In the genomic region with DNA sequence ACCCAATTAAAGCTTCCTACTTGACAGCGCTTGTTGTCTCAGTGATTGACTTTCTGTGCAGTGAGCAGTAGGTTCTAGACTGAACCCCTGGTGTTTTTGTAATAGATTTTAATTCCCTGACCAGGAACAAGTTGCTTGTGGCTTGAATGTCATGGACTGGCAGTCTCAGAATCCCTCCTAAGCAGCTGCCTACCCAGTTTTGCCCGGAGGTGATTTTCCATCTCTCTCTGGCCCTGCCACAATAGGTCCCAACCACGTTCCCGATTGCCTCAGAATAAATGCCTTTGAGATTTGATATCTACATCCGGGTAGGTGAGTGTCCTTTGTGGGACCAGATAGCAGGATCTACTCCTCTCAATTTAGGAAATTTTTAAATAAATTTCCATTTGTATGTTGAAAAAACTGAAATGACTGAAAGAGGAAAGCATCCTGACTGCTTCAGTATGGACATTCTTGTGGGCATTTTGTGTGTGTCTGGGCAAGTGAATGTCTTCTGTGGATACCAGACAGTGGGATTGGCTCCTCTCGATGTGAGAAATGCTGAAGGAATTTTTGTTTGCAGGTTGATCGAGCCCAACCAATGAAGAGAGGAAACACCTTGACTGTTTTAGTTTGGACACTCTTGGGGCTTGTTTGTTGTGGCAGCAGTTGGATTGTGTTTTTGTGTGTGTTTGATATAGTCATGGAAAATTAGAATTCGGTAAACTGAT, we compare ENCODE assay signal across 1 cellular context.
TF ChIP-seq lines count a peak whose summit lies in the region.

No MANE protein-coding gene starts in this region.

TF ChIP-seq in GM23338, 12 proteins besides CTCF, POLR2A, EP300 and RAD21 (continued from another document):
- TF ChIP-seq ZNF462 (CRISPR knock-in tag; IDR thresholded peaks at IDR 0.05), result no peak
- TF ChIP-seq ZNF114 (CRISPR knock-in tag; IDR thresholded peaks at IDR 0.05), result no peak
- TF ChIP-seq ZNF331 (CRISPR knock-in tag; IDR thresholded peaks at IDR 0.05; ENCODE audit: low read depth), result no peak
- TF ChIP-seq STAT1 (IDR thresholded peaks at IDR 0.05; ENCODE audit: unreplicated experiment), result no peak
- no peak for TF ChIP-seq CREB1 (CRISPR knock-in tag; IDR thresholded peaks at IDR 0.05; ENCODE audit: low read depth)
- TF ChIP-seq, protein P1, sequence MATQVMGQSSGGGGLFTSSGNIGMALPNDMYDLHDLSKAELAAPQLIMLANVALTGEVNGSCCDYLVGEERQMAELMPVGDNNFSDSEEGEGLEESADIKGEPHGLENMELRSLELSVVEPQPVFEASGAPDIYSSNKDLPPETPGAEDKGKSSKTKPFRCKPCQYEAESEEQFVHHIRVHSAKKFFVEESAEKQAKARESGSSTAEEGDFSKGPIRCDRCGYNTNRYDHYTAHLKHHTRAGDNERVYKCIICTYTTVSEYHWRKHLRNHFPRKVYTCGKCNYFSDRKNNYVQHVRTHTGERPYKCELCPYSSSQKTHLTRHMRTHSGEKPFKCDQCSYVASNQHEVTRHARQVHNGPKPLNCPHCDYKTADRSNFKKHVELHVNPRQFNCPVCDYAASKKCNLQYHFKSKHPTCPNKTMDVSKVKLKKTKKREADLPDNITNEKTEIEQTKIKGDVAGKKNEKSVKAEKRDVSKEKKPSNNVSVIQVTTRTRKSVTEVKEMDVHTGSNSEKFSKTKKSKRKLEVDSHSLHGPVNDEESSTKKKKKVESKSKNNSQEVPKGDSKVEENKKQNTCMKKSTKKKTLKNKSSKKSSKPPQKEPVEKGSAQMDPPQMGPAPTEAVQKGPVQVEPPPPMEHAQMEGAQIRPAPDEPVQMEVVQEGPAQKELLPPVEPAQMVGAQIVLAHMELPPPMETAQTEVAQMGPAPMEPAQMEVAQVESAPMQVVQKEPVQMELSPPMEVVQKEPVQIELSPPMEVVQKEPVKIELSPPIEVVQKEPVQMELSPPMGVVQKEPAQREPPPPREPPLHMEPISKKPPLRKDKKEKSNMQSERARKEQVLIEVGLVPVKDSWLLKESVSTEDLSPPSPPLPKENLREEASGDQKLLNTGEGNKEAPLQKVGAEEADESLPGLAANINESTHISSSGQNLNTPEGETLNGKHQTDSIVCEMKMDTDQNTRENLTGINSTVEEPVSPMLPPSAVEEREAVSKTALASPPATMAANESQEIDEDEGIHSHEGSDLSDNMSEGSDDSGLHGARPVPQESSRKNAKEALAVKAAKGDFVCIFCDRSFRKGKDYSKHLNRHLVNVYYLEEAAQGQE (IDR thresholded peaks at IDR 0.05; ENCODE audit: unreplicated experiment), result no peak
- no peak for TF ChIP-seq EZH2 (IDR thresholded peaks at IDR 0.05; ENCODE audit: low read depth, unreplicated experiment)
- no peak for TF ChIP-seq EZH2phosphoT487 (IDR thresholded peaks at IDR 0.05; ENCODE audit: unreplicated experiment)
- TF ChIP-seq JUNB (IDR thresholded peaks at IDR 0.05; ENCODE audit: unreplicated experiment), result no peak
